In genomic region chr17:31686495-31686894, GRCh38 we compare ENCODE assay signal across 20 cellular contexts.
"Had no signal": no experiment of that assay in that cellular context is flagged by ENCODE, and none has a peak within 500 bp of the region (broad histone marks: within the 10 kb centered on the region; RNA-seq: fewer than 3 reads in every experiment).

No MANE protein-coding gene starts in this region.

- H3K4me1 ChIP-seq: foreskin keratinocyte, psoas muscle, right lobe of liver, spleen, testis had no signal

- H2AFZ ChIP-seq: hepatocyte had no signal

- H3K9me3 ChIP-seq: psoas muscle, right lobe of liver, spleen, testis, tibial nerve had no signal

- H3K4me3 Mint-ChIP-seq: mesothelial cell of epicardium; naive B cell; nephron; stimulated activated naive B cell treated with anti-CD40 and anti-IgM and Interleukin-4, amounts not matched to agents 10 μg/mL and 1 μg/mL and 100 μg/mL, for 72 hours; stimulated activated naive CD8-positive, alpha-beta T cell treated with anti-CD3 and anti-CD28 coated beads, Interleukin-15, amount 100 ng/mL, for 72 hours had no signal

- H3K4me3 ChIP-seq: coronary artery, hepatocyte, psoas muscle, right lobe of liver, spleen, testis, tibial nerve had no signal

- H3K79me2 ChIP-seq: hepatocyte had no signal

- H3K9me3 Mint-ChIP-seq: mesothelial cell of epicardium; naive B cell; nephron; stimulated activated naive B cell treated with anti-CD40 and anti-IgM and Interleukin-4, amounts not matched to agents 10 μg/mL and 1 μg/mL and 100 μg/mL, for 72 hours; stimulated activated naive CD8-positive, alpha-beta T cell treated with anti-CD3 and anti-CD28 coated beads, Interleukin-15, amount 100 ng/mL, for 72 hours had no signal

- H3K36me3 ChIP-seq: right lobe of liver, spleen, tibial nerve had no signal

- H3K4me1 Mint-ChIP-seq: mesothelial cell of epicardium; naive B cell; nephron; stimulated activated naive CD8-positive, alpha-beta T cell treated with anti-CD3 and anti-CD28 coated beads, Interleukin-15, amount 100 ng/mL, for 72 hours had no signal

- H3K27ac ChIP-seq: coronary artery, foreskin keratinocyte, hepatocyte, psoas muscle, right lobe of liver, spleen, testis, tibial nerve had no signal

- H3K27ac Mint-ChIP-seq: mesothelial cell of epicardium; nephron; stimulated activated naive B cell treated with anti-CD40 and anti-IgM and Interleukin-4, amounts not matched to agents 10 μg/mL and 1 μg/mL and 100 μg/mL, for 72 hours; stimulated activated naive CD8-positive, alpha-beta T cell treated with anti-CD3 and anti-CD28 coated beads, Interleukin-15, amount 100 ng/mL, for 72 hours had no signal

- DNase-seq: caudate nucleus; effector CD8-positive, alpha-beta T cell; foreskin keratinocyte; head of caudate nucleus; naive B cell; psoas muscle; retina; right lobe of liver; spleen; stimulated activated CD4-positive, alpha-beta T cell treated with anti-CD3 and anti-CD28 coated beads, Interleukin-15, amount 100 ng/mL, for 24 hours; stimulated activated CD4-positive, alpha-beta T cell treated with anti-CD3 and anti-CD28 coated beads, Interleukin-2, amount 100 ng/mL, for 24 hours; stimulated activated CD4-positive, alpha-beta T cell treated with anti-CD3 and anti-CD28 coated beads, Interleukin-4, amount 100 ng/mL, for 4 hours; stimulated activated naive B cell treated with anti-CD40 and anti-IgM and Interleukin-4, amounts not matched to agents 10 μg/mL and 1 μg/mL and 100 μg/mL, for 72 hours; stimulated activated naive CD8-positive, alpha-beta T cell treated with anti-CD3 and anti-CD28 coated beads, Interleukin-15, amount 100 ng/mL, for 72 hours; testis had no signal

- H3K36me3 Mint-ChIP-seq: mesothelial cell of epicardium; naive B cell; stimulated activated naive B cell treated with anti-CD40 and anti-IgM and Interleukin-4, amounts not matched to agents 10 μg/mL and 1 μg/mL and 100 μg/mL, for 72 hours had no signal

- H3K27me3 ChIP-seq: hepatocyte, right lobe of liver, testis, tibial nerve had no signal

- H3K4me2 ChIP-seq: hepatocyte had no signal
